ENCODE assay signal across 14 cellular contexts in the genomic region with DNA sequence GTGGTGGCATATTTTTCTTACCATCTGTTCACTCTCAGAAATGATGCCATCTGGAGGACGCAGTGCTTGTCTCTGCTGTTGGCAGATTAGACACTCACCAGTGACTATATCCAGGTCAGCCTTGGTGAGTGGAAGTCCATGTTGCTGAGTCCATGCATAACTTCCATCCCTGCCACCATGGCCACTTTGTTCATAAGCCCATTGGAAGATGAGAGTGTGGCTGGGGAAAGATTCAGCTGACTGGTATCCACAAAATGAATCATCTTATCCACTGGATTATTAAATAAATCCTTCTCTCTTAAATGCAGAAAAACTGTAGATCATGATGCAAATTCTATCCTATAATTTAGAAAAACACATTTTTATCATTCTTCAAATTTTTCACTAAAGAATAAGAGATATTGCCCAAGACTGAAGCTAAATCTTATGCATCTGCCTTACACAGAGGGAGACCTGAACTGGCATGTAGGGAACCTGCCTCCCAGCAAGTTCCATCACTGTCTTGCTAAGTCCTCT.
A peak's percentile ranks its signal among the peaks of the same experiment; 100 is the strongest.
DNase-seq lines count a peak whose midpoint lies in the region; ATAC-seq, FAIRE-seq and TF ChIP-seq lines count a peak whose summit lies in the region.
"Had no signal": no experiment of that assay in that cellular context is flagged by ENCODE, and none has a peak within 500 bp of the region (broad histone marks: within the 10 kb centered on the region; RNA-seq: fewer than 3 reads in every experiment).

No MANE protein-coding gene starts in this region.

- no peak overlapping the region for H3K4me3 Mint-ChIP-seq in CD4-positive, alpha-beta memory T cell
- H3K4me3 Mint-ChIP-seq: CD4-positive, alpha-beta T cell had no signal

- H3K4me3 ChIP-seq in AG10803 (ENCODE audit: low read length) (no peak overlapping the region), BE2C (ENCODE audit: low read depth, low read length) (no peak overlapping the region)
- no peak overlapping the region for H3K4me3 ChIP-seq in CD4-positive, alpha-beta memory T cell (ENCODE audit: low read length in 2 of 2)
- H3K4me3 ChIP-seq: coronary artery had no signal

- intact Hi-C loops in CD4-positive, alpha-beta memory T cell (cut with micrococcal nuclease) = no loop called here

- no peaks in the 10 kb centered on the region for H3K27me3 ChIP-seq in CD4-positive, alpha-beta memory T cell (ENCODE audit: insufficient read depth, low read length)
- H3K27me3 ChIP-seq in BE2C = no peaks in the 10 kb centered on the region

- no peak overlapping the region for H3K27ac Mint-ChIP-seq in CD4-positive, alpha-beta memory T cell
- H3K27ac Mint-ChIP-seq: CD4-positive, alpha-beta T cell had no signal

- no peaks in the 10 kb centered on the region for H3K4me1 ChIP-seq in CD4-positive, alpha-beta memory T cell (ENCODE audit: insufficient read depth, low read length)
- peaks cover under 1% of the 10 kb centered on the region; the same call in 1 of the 2 replicates for H3K4me1 ChIP-seq in BE2C

- peak; percentile 28 for FAIRE-seq in HTR-8/SVneo (lab: Jason Lieb, UNC)

- TF ChIP-seq CTCF in AG10803 (conservative IDR thresholded peaks at IDR 0.05; ENCODE audit: low read length) = peak; percentile 30
- TF ChIP-seq CTCF in BE2C (IDR thresholded peaks at IDR 0.05; ENCODE audit: low read depth, low read length) = no peak

- H3K36me3 ChIP-seq in CD4-positive, alpha-beta memory T cell (ENCODE audit: insufficient read depth, low read length) = no peaks in the 10 kb centered on the region
- no peaks in the 10 kb centered on the region for H3K36me3 ChIP-seq in BE2C

- no peaks in the 10 kb centered on the region for H3K9me3 ChIP-seq in CD4-positive, alpha-beta memory T cell (ENCODE audit: control insufficient read depth in 1 of 2, low read length in 2 of 2)
- H3K9me3 ChIP-seq in BE2C = no peaks in the 10 kb centered on the region

- no peaks in the 10 kb centered on the region for H3K27me3 Mint-ChIP-seq in CD4-positive, alpha-beta memory T cell
- H3K27me3 Mint-ChIP-seq: CD4-positive, alpha-beta T cell had no signal

- no peak for ATAC-seq in esophagus mucosa
- ATAC-seq: stimulated activated naive CD8-positive, alpha-beta T cell treated with anti-CD3 and anti-CD28 coated beads, Interleukin-15, Interleukin-2, amounts not matched to agents 100 U/mL and 50 U/mL, for 24 hours had no signal

- peaks cover 0 to 11% (median 2%) of the 10 kb centered on the region in 8 donors for H3K9me3 Mint-ChIP-seq in CD4-positive, alpha-beta memory T cell

- H3K36me3 Mint-ChIP-seq in CD4-positive, alpha-beta memory T cell = no peaks in the 10 kb centered on the region

- H3K4me1 Mint-ChIP-seq in CD4-positive, alpha-beta memory T cell = no peaks in the 10 kb centered on the region

- H3K27ac ChIP-seq in CD4-positive, alpha-beta memory T cell (ENCODE audit: low read depth, low read length) = no peak overlapping the region
- H3K27ac ChIP-seq: coronary artery had no signal

- CTCF ChIA-PET in CD4-positive, alpha-beta memory T cell (lab: Charles Lee; ENCODE audit: partially characterized antibody) = no interaction called here

- POLR2A ChIA-PET in CD4-positive, alpha-beta memory T cell (lab: Charles Lee; ENCODE audit: partially characterized antibody) = no interaction called here

- DNase-seq in AG10803 (ENCODE audit: low read depth) (peak; percentile 93), HTR-8/SVneo (ENCODE audit: insufficient read length, low spot score) (peak; percentile 6), astrocyte of the hippocampus (ENCODE audit: low read depth, low spot score) (peak; percentile 21), kidney tubule cell (ENCODE audit: low spot score) (peak; percentile 60), GM19240 (ENCODE audit: insufficient read length, low spot score) (no peak), BE2C (no peak)
- DNase-seq in CD4-positive, alpha-beta memory T cell = no peak
- DNase-seq: activated naive CD4-positive, alpha-beta T cell treated with anti-CD3 and anti-CD28 coated beads, Interleukin-2, amount 50 U/mL, for 16 hours; CD4-positive, alpha-beta T cell; MV-4-11; stimulated activated CD4-positive, alpha-beta T cell treated with anti-CD3 and anti-CD28 coated beads, Interleukin-4, amount 100 ng/mL, for 4 hours; stimulated activated naive CD8-positive, alpha-beta T cell treated with anti-CD3 and anti-CD28 coated beads, Interleukin-15, Interleukin-2, amounts not matched to agents 100 U/mL and 50 U/mL, for 24 hours had no signal

Comparison
In these comparisons a context has a peak if more than half of its experiments do, and no peak if none do; other contexts are left out.
1. DNase-seq: peak in AG10803 (single experiment), HTR-8/SVneo (single experiment), astrocyte of the hippocampus (single experiment) and kidney tubule cell (single experiment); none in CD4-positive, alpha-beta memory T cell (0 of 5), GM19240 (single experiment) and BE2C (single experiment).